Comparison of ENCODE assay signal across 18 cellular contexts in genomic region chr18:27715751-27716150, GRCh38.
"Had no signal": no experiment of that assay in that cellular context is flagged by ENCODE, and none has a peak within 500 bp of the region (broad histone marks: within the 10 kb centered on the region; RNA-seq: fewer than 3 reads in every experiment).

No MANE protein-coding gene starts in this region.

- H3K36me3 ChIP-seq: neutrophil, spleen had no signal

- H3K9me3 ChIP-seq: body of pancreas, neutrophil, testis had no signal

- H2AFZ ChIP-seq: parathyroid adenoma had no signal

- H3K27me3 ChIP-seq: body of pancreas, neutrophil, spleen, testis had no signal

- H3K4me1 ChIP-seq: body of pancreas, spleen, testis had no signal

- H3K4me3 ChIP-seq: body of pancreas, spleen, testis had no signal

- H3K79me2 ChIP-seq: parathyroid adenoma had no signal

- H3K27ac ChIP-seq: body of pancreas, neutrophil, parathyroid adenoma, spleen, testis had no signal

- DNase-seq: activated CD4-positive, alpha-beta T cell treated with anti-CD3 and anti-CD28 coated beads for 36 hours; activated CD4-positive, alpha-beta T cell treated with anti-CD3 and anti-CD28 coated beads, Interleukin-2, amount 50 U/mL, for 48 hours; activated naive CD4-positive, alpha-beta T cell; activated naive CD8-positive, alpha-beta T cell treated with anti-CD3 and anti-CD28 coated beads for 36 hours; amygdala; body of pancreas; caudate nucleus; head of caudate nucleus; kidney glomerular epithelial cell; mesendoderm; natural killer cell; spleen; stimulated activated CD4-positive, alpha-beta T cell treated with anti-CD3 and anti-CD28 coated beads, Interleukin-4, amount 100 ng/mL, for 4 hours; testis had no signal

- ATAC-seq: activated CD4-positive, alpha-beta T cell treated with anti-CD3 and anti-CD28 coated beads for 36 hours; body of pancreas; natural killer cell; sciatic nerve; stimulated activated memory B cell treated with anti-CD40 and anti-IgM and Interleukin-4, amounts not matched to agents 10 μg/mL and 1 μg/mL and 100 μg/mL, for 72 hours had no signal

- H3K9ac ChIP-seq: parathyroid adenoma had no signal
